In the genomic region with DNA sequence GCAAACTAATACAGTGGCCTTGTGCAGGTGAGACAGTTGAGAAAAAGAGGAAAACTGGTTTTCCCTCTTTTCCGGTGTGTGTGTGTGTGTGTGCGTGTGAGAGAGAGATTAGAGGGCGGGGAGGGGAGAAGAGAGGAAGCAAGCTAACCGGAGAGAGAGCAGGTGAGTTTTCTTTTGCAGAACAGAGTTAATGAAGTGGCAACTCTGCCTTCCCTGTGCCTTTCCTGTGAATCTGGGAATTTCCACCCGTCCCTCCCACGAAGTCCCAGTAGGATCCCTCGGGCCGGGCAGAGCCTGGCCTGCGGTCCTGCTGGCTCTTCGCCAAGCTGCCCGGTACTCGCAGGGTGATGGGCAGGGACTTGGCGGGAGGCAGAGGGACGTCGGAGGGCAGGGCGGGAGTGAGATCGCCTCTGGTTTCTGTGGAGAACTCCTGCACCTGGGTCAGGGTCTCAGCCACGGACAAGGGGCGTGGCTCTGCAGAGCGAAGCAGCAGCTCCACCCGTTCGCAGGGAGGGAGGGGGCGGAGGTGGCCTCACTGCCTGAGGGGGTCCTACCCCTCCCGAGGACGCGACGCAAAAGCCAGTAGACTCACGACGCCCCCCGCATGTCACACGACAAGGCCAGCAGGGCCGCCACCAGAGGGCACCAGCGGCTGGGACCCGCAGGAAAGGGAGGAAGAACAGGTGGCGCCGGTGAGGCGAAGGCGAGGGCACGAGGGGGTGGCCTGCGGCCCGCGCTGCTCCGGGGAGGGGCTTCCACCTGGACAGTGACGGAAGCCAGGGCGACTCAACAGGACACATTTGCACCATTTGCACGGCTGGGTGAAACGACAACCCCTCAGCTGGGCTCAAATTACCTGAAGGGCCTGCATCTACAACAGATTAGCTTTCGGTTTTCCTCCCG, we compare ENCODE assay signal across 8 cellular contexts. TPM values are rescaled to one million over a fixed set of nuclear protein-coding genes. Genes with fewer than 3 reads are reported as not detected.
A peak's percentile ranks its signal among the peaks of the same experiment; 100 is the strongest.
DNase-seq lines count a peak whose midpoint lies in the region; ATAC-seq, FAIRE-seq and TF ChIP-seq lines count a peak whose summit lies in the region.

No MANE protein-coding gene starts in this region.

- intact Hi-C loops in Panc1 (cut with micrococcal nuclease; ENCODE audit: unreplicated experiment), result no loop called here
- intact Hi-C loops in pancreas (cut with DNase I), result loop anchor here in 1 of 3 donors (10.0 kb wide), 1 partner anchor 59 kb away; a partner anchor contains a TSS

- CTCF ChIA-PET in Panc1 (lab: Charles Lee), result interaction anchor here (1.0 to 1.5 kb wide), 2 partner anchors 35 to 193 kb away, joined by 3 read pairs; no protein-coding TSS in a partner anchor

- H3K9me3 ChIP-seq in HUES64 (ENCODE audit: insufficient read depth, low read depth, low read length), result no peaks in the 10 kb centered on the region; the same call in 1 of the 2 replicates
- H3K9me3 ChIP-seq in Panc1 (ENCODE audit: control insufficient read depth, insufficient read depth, low read depth, low read length), result no peaks in the 10 kb centered on the region
- no peaks in the 10 kb centered on the region for H3K9me3 ChIP-seq in pancreas

- H3K4me1 ChIP-seq in HUES64 (ENCODE audit: insufficient read depth, low read length) (no peaks in the 10 kb centered on the region), Panc1 (ENCODE audit: control insufficient read depth, insufficient read depth, low read length) (no peaks in the 10 kb centered on the region), pancreas (peaks cover 0 to 3% (median 0%) of the 10 kb centered on the region in 3 donors)

- H3K27ac ChIP-seq in HUES64 (ENCODE audit: low read depth, low read length) (no peak overlapping the region), Panc1 (ENCODE audit: low read length) (peak overlapping the region; percentile 51; the same call in 1 of the 2 replicates), pancreas (peak overlapping the region; percentile 53 to 86 (median 71))

- H3K27me3 ChIP-seq in HUES64 (ENCODE audit: insufficient read depth, low read length), result peaks cover 20% of the 10 kb centered on the region
- H3K27me3 ChIP-seq in Panc1 (ENCODE audit: control insufficient read depth, insufficient read depth, low read length), result no peaks in the 10 kb centered on the region
- no peaks in the 10 kb centered on the region for H3K27me3 ChIP-seq in pancreas

- H3K4me1 Mint-ChIP-seq in type B pancreatic cell (ENCODE audit: unreplicated experiment), result peaks cover 8% of the 10 kb centered on the region

- 15% methylated on average over 49 of the region's 49 CpGs for WGBS in HUES64
- 2 to 3% methylated on average over 40 to 49 of the region's 49 CpGs for WGBS in pancreas, 2 donors

- POLR2A ChIA-PET in Panc1 (lab: Charles Lee), result no interaction called here

- BruUV-seq in Panc1 (replicated peaks; lab: Mats Ljungman, UMichigan), result no TSS peak

- peaks cover 4% of the 10 kb centered on the region for H3K27me3 Mint-ChIP-seq in type B pancreatic cell

- TF ChIP-seq CTCF in GM10266 (IDR thresholded peaks at IDR 0.05; ENCODE audit: control insufficient read depth, insufficient read depth, low read depth, missing control alignments) (peak; percentile 88), Panc1 (IDR thresholded peaks at IDR 0.05) (peak; percentile 97), pancreas (IDR thresholded peaks at IDR 0.05) (peak in 3 of 4 donors; percentile 38 to 63 (median 61)), type B pancreatic cell (conservative IDR thresholded peaks at IDR 0.05) (peak; percentile 81)

- H3K9ac ChIP-seq in HUES64 (ENCODE audit: low read depth, low read length), result no peak overlapping the region

- H3K4me3 Mint-ChIP-seq in type B pancreatic cell, result peak overlapping the region; percentile 88

- in situ Hi-C loops in Panc1 (cut with HindIII; ENCODE audit: low pct_unique_long_range_greater_than_20kb, low sequenced_read_pairs), result no loop called here

- H3K36me3 Mint-ChIP-seq in type B pancreatic cell, result no peaks in the 10 kb centered on the region

- peak overlapping the region; percentile 95 for H3K27ac Mint-ChIP-seq in type B pancreatic cell

- no peak for FAIRE-seq in pancreas (lab: Jason Lieb, UNC)

- H3K9me3 Mint-ChIP-seq in type B pancreatic cell, result peaks cover 10% of the 10 kb centered on the region

- H3K4me3 ChIP-seq in HUES64 (ENCODE audit: low read length) (peak overlapping the region; percentile 43), Panc1 (ENCODE audit: low read depth in 2 of 2, low read length in 2 of 2) (peak overlapping the region; percentile 50 to 72), pancreas (peak overlapping the region; percentile 18 to 58 (median 44))

- no peaks in the 10 kb centered on the region for H3K36me3 ChIP-seq in HUES64 (ENCODE audit: insufficient read depth, low read length)
- no peaks in the 10 kb centered on the region for H3K36me3 ChIP-seq in Panc1 (ENCODE audit: control insufficient read depth, insufficient read depth, low read length)
- H3K36me3 ChIP-seq in pancreas, result no peaks in the 10 kb centered on the region

- ATAC-seq in Panc1, result peak; percentile 96
- peak; percentile 82 to 94 (median 92) for ATAC-seq in pancreas

- DNase-seq in GM10266 (ENCODE audit: extremely low spot score) (peak; percentile 89), Panc1 (ENCODE audit: low read depth, low spot score) (no peak), glomerular visceral epithelial cell (ENCODE audit: extremely low spot score) (peak; percentile 92), pancreas (peak; percentile 66 to 91 (median 81)), type B pancreatic cell (ENCODE audit: extremely low spot score, unreplicated experiment) (peak; percentile 85), NCI-H446 treated with DMSO at 0.1 percent for 48 hours (lab: John Stamatoyannopoulos, UW) (no peak)
- peak; percentile 57 for DNase-seq in activated T-helper 9 cell treated with anti-CD3 and anti-CD28 coated beads, Interleukin-2, amount 50 U/mL, for 16 hours (ENCODE audit: low read depth)

RNA-seq across cellular contexts. Expression of a gene that starts 51.2 kb away (rescaled TPM):
- 6.7 TPM for polyA plus RNA-seq in HUES64 (2013, experiment 1 of 2)
- 10.0 TPM for polyA plus RNA-seq in HUES64 (2013, experiment 2 of 2)
- 22.2 TPM for total RNA-seq in Panc1 (2021; ENCODE audit: unreplicated experiment)
- 11.5 TPM for polyA plus RNA-seq in Panc1 (2012; ENCODE audit: insufficient read length)
- 1 to 10 TPM in 1 of 6 donors, under 1 TPM in 5; 0.38 to 2.2 (median 0.77) TPM for total RNA-seq in pancreas
- 1 to 10 TPM in 1 of 2 donors, under 1 TPM in 1; 0.34 to 1.2 TPM for polyA plus RNA-seq in pancreas
- 2.8 and 12.3 TPM in 2 replicates for total RNA-seq in type B pancreatic cell (ENCODE audit: low replicate concordance)

RNA-seq across cellular contexts. Expression of a gene that starts 59.2 kb away (rescaled TPM):
- polyA plus RNA-seq in HUES64 (2013, experiment 1 of 2), result 23.8 TPM
- 34.3 TPM for polyA plus RNA-seq in HUES64 (2013, experiment 2 of 2)
- total RNA-seq in Panc1 (2021; ENCODE audit: unreplicated experiment) (33.1 TPM), pancreas (10 to 100 TPM; 10.7 to 14.5 (median 11.9) TPM), type B pancreatic cell (ENCODE audit: low replicate concordance) (25.3 and 31.6 TPM in 2 replicates)
- polyA plus RNA-seq in Panc1 (2012; ENCODE audit: insufficient read length), result 26.9 TPM
- 10 to 100 TPM in 1 of 2 donors, 1 to 10 TPM in 1; 6.8 to 14.3 TPM for polyA plus RNA-seq in pancreas

Comparison
In these comparisons a context has a peak if more than half of its experiments do, and no peak if none do; other contexts are left out.
1. DNase-seq: peak in GM10266 (single experiment), activated T-helper 9 cell treated with anti-CD3 and anti-CD28 coated beads, Interleukin-2, amount 50 U/mL, for 16 hours (single experiment), glomerular visceral epithelial cell (single experiment), pancreas (6 of 6) and type B pancreatic cell (single experiment); none in Panc1 (single experiment) and NCI-H446 treated with DMSO at 0.1 percent for 48 hours (single experiment).
2. Peak in every context shown above with its lines, with median percentiles within 50 percentile points of each other: CTCF ChIP-seq and H3K4me3 ChIP-seq.